In the genomic region with DNA sequence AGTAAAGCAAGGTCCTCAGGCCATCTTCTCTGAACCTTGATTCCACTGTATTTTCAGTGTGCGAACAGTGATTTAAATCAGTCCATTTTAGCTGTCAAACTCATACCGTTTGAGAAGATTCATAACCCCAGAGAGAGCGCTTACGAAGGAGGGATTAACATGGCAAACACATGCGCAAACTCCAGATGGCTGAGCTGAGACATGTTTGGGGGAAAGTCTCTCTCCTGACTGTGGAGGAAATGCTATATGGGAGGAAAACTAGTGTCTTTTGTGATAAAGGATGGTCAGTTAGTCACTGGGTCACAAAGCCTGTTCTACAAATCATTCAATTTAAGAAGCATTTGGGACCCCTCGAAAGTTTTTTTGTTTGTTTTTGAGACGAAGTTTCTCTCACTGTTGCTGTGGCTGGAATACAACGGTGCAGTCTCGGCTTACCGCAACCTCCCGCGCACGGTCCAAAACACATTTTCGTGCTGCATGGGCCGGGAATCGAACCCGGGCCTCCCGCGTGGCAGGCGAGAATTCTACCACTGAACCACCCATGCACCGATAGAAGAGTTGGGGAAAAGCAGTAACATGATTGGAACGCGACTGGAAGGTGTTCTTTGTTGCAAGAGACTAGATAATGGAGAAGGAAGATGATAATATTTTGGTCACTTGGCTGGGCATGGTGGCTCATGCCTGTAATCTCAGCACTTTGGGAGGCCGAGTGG, we compare ENCODE assay signal across 9 cellular contexts. TPM values are rescaled to one million over a fixed set of nuclear protein-coding genes. Genes with fewer than 3 reads are reported as not detected.
A peak's percentile ranks its signal among the peaks of the same experiment; 100 is the strongest.
DNase-seq lines count a peak whose midpoint lies in the region; ATAC-seq and TF ChIP-seq lines count a peak whose summit lies in the region.
"Had no signal": no experiment of that assay in that cellular context is flagged by ENCODE, and none has a peak within 500 bp of the region (broad histone marks: within the 10 kb centered on the region; RNA-seq: fewer than 3 reads in every experiment).

No MANE protein-coding gene starts in this region.

- no peak overlapping the region for H3K27ac ChIP-seq in Karpas-422 (ENCODE audit: low read length)

- no peaks in the 10 kb centered on the region for H3K9me2 ChIP-seq in Karpas-422 (replicated peaks; ENCODE audit: insufficient read depth, low read length)

- peaks cover 2% of the 10 kb centered on the region for H3K4me1 ChIP-seq in neuron (ENCODE audit: insufficient read depth, low read length)
- H3K4me1 ChIP-seq in Karpas-422 (ENCODE audit: low read length) = no peaks in the 10 kb centered on the region

- no peaks in the 10 kb centered on the region for H3K79me2 ChIP-seq in Karpas-422 (ENCODE audit: low read length)

- no peak overlapping the region for H3K9ac ChIP-seq in Karpas-422 (ENCODE audit: low read length)

- H3K9me3 ChIP-seq in neuron (ENCODE audit: low read length) = no peaks in the 10 kb centered on the region
- H3K9me3 ChIP-seq in Karpas-422 (ENCODE audit: low read length) = no peaks in the 10 kb centered on the region

- DNase-seq in AG10803 (ENCODE audit: low read depth) (peak; percentile 86), NCI-H1694 (lab: John Stamatoyannopoulos, UW) (peak; percentile 97), erythroblast (lab: John Stamatoyannopoulos, UW) (peak; percentile 61 to 69), Karpas-422 (no peak)
- DNase-seq in activated CD4-positive, alpha-beta T cell treated with anti-CD3 and anti-CD28 coated beads, Interleukin-2, amount 50 U/mL, for 48 hours = peak; percentile 59 to 70
- DNase-seq in NK-92 treated with Interleukin-12 subunit alpha and Interleukin-12 subunit beta, amount 100 ng/mL, for 24 hours (lab: John Stamatoyannopoulos, UW) = no peak
- DNase-seq: naive B cell had no signal

- no peak for TF ChIP-seq POLR2A in erythroblast (IDR thresholded peaks at IDR 0.05; ENCODE audit: low read length)

- peak; percentile 69 for ATAC-seq in GM21390 (IDR thresholded peaks at IDR 0.05; ENCODE audit: unreplicated experiment)

- H4K20me1 ChIP-seq in Karpas-422 (ENCODE audit: insufficient read depth, low read depth, low read length) = no peaks in the 10 kb centered on the region

- TF ChIP-seq CTCF in AG10803 (conservative IDR thresholded peaks at IDR 0.05; ENCODE audit: low read length) = no peak

- H3K4me3 ChIP-seq in AG10803 (ENCODE audit: low read length) (no peak overlapping the region), neuron (ENCODE audit: low read length) (peak overlapping the region; percentile 31), Karpas-422 (ENCODE audit: low read length) (no peak overlapping the region)

- no peaks in the 10 kb centered on the region for H3K27me3 ChIP-seq in neuron (ENCODE audit: insufficient read depth, low read length)
- H3K27me3 ChIP-seq in Karpas-422 (ENCODE audit: low read length) = no peaks in the 10 kb centered on the region

- H2AFZ ChIP-seq in neuron (ENCODE audit: low read depth, low read length) (no peak overlapping the region), Karpas-422 (ENCODE audit: low read length) (no peak overlapping the region)

- H3K36me3 ChIP-seq in neuron (ENCODE audit: insufficient read depth, low read length) (no peaks in the 10 kb centered on the region), Karpas-422 (ENCODE audit: insufficient read depth, low read length) (no peaks in the 10 kb centered on the region)

- no peak overlapping the region for H3K4me2 ChIP-seq in Karpas-422 (ENCODE audit: low read depth, low read length, poor library complexity, severe bottlenecking)

RNA-seq across cellular contexts. Expression of a gene that starts 58.4 kb away (rescaled TPM):
- total RNA-seq in Karpas-422 (2014; rRNA removed; shearing (Covaris generic); ENCODE audit: low replicate concordance) = not detected in 2 replicates

Comparison
In these comparisons a context has a peak if more than half of its experiments do, and no peak if none do; other contexts are left out.
1. DNase-seq: peak in AG10803 (single experiment), NCI-H1694 (single experiment), activated CD4-positive, alpha-beta T cell treated with anti-CD3 and anti-CD28 coated beads, Interleukin-2, amount 50 U/mL, for 48 hours (2 of 2) and erythroblast (2 of 2); none in Karpas-422 (single experiment) and NK-92 treated with Interleukin-12 subunit alpha and Interleukin-12 subunit beta, amount 100 ng/mL, for 24 hours (single experiment).